ENCODE assay signal across 24 cellular contexts in genomic region chr2:30622452-30622851, GRCh38.
DNase-seq lines count a peak whose midpoint lies in the region; ATAC-seq and TF ChIP-seq lines count a peak whose summit lies in the region.
"Had no signal": no experiment of that assay in that cellular context is flagged by ENCODE, and none has a peak within 500 bp of the region (broad histone marks: within the 10 kb centered on the region; RNA-seq: fewer than 3 reads in every experiment).

No MANE protein-coding gene starts in this region.

- intact Hi-C loops in CD4-positive, alpha-beta T cell (cut with DNase I, micrococcal nuclease): no loop called here
- intact Hi-C loops in uterus (cut with DNase I; ENCODE audit: low total_unique reads): no loop called here

- H3K4me1 ChIP-seq in uterus: no peaks in the 10 kb centered on the region
- H3K4me1 ChIP-seq: A549, stomach, upper lobe of left lung had no signal

- H3K9me3 Mint-ChIP-seq in CD4-positive, alpha-beta T cell: no peaks in the 10 kb centered on the region
- H3K9me3 Mint-ChIP-seq: dendritic cell treated with granulocyte-macrophage colony-stimulating factor and Interleukin-4, amounts not matched to agents 40 ng/mL and 50 ng/mL, for 4 days had no signal

- POLR2A ChIA-PET in CD4-positive, alpha-beta T cell (lab: Charles Lee): interaction anchor here (0.7 kb wide), 1 partner anchor 100 kb away, joined by 3 read pairs; no protein-coding TSS in a partner anchor

- CTCF ChIA-PET in CD4-positive, alpha-beta T cell (lab: Charles Lee): interaction anchor here (0.7 to 1.7 kb wide), 2 partner anchors 89 to 276 kb away, joined by 3 read pairs; no protein-coding TSS in a partner anchor

- no peaks in the 10 kb centered on the region for H3K36me3 ChIP-seq in uterus
- H3K36me3 ChIP-seq: cardiac muscle cell, stomach, upper lobe of left lung had no signal

- no peaks in the 10 kb centered on the region for H3K27me3 Mint-ChIP-seq in CD4-positive, alpha-beta T cell
- H3K27me3 Mint-ChIP-seq: dendritic cell treated with granulocyte-macrophage colony-stimulating factor and Interleukin-4, amounts not matched to agents 40 ng/mL and 50 ng/mL, for 4 days had no signal

- H3K27ac Mint-ChIP-seq in CD4-positive, alpha-beta T cell: peak overlapping the region; percentile 21
- H3K27ac Mint-ChIP-seq: dendritic cell treated with granulocyte-macrophage colony-stimulating factor and Interleukin-4, amounts not matched to agents 40 ng/mL and 50 ng/mL, for 4 days had no signal

- ATAC-seq in CD4-positive, alpha-beta T cell (ENCODE audit: poor library complexity): peak; percentile 32
- ATAC-seq: A549, mucosa of descending colon had no signal

- peaks cover 7% of the 10 kb centered on the region for H3K4me1 Mint-ChIP-seq in CD4-positive, alpha-beta T cell (ENCODE audit: low read depth)

- DNase-seq in activated CD8-positive, alpha-beta memory T cell treated with anti-CD3 and anti-CD28 coated beads, Interleukin-2, amount 50 U/mL, for 24 hours (ENCODE audit: extremely low read depth): peak; percentile 0
- no peak for DNase-seq in activated CD8-positive, alpha-beta memory T cell treated with anti-CD3 and anti-CD28 coated beads for 24 hours
- peak in 1 of 10 experiments; percentile 0 for DNase-seq in CD4-positive, alpha-beta T cell
- DNase-seq in NCI-H2029 treated with DMSO at 0.1 percent for 48 hours (lab: John Stamatoyannopoulos, UW): peak; percentile 60
- DNase-seq in islet precursor cell: peak; percentile 51
- no peak for DNase-seq in uterus
- no peak for DNase-seq in NCI-H146 (lab: John Stamatoyannopoulos, UW)
- DNase-seq in retina: no peak
- DNase-seq: activated CD4-positive, alpha-beta T cell treated with anti-CD3 and anti-CD28 coated beads, Interleukin-2, amount 50 U/mL, for 1 hour; amniotic stem cell; GDM1; Karpas-422; mucosa of descending colon; NCI-H1105; NCI-H69; OCI-M1; Right ventricle myocardium superior; stimulated activated CD4-positive, alpha-beta T cell treated with anti-CD3 and anti-CD28 coated beads, Interleukin-4, amount 100 ng/mL, for 1 hour; stomach had no signal

- no peaks in the 10 kb centered on the region for H3K27me3 ChIP-seq in CD4-positive, alpha-beta T cell (ENCODE audit: control insufficient read depth, insufficient read depth, low read length)
- no peaks in the 10 kb centered on the region for H3K27me3 ChIP-seq in uterus
- H3K27me3 ChIP-seq: cardiac muscle cell, stomach, upper lobe of left lung had no signal

- no peaks in the 10 kb centered on the region for H3K9me3 ChIP-seq in CD4-positive, alpha-beta T cell (ENCODE audit: control insufficient read depth, low read length)
- no peaks in the 10 kb centered on the region for H3K9me3 ChIP-seq in uterus
- H3K9me3 ChIP-seq: A549, mucosa of descending colon, stomach, upper lobe of left lung had no signal

- TF ChIP-seq CTCF in CD4-positive, alpha-beta T cell (IDR thresholded peaks at IDR 0.05): no peak
- TF ChIP-seq CTCF in uterus (IDR thresholded peaks at IDR 0.05): no peak

- no peak overlapping the region for H3K27ac ChIP-seq in CD4-positive, alpha-beta T cell (ENCODE audit: low read depth, low read length)
- no peak overlapping the region for H3K27ac ChIP-seq in uterus
- H3K27ac ChIP-seq: A549, cardiac muscle cell, stomach, upper lobe of left lung had no signal

- no peak for TF ChIP-seq POLR2A in uterus (IDR thresholded peaks at IDR 0.05)

- H3K4me3 Mint-ChIP-seq in CD4-positive, alpha-beta T cell: no peak overlapping the region
- H3K4me3 Mint-ChIP-seq: dendritic cell treated with granulocyte-macrophage colony-stimulating factor and Interleukin-4, amounts not matched to agents 40 ng/mL and 50 ng/mL, for 4 days had no signal

- H3K36me3 Mint-ChIP-seq in CD4-positive, alpha-beta T cell (ENCODE audit: low read depth): peaks cover 26% of the 10 kb centered on the region

- H3K4me3 ChIP-seq in uterus: no peak overlapping the region
- H3K4me3 ChIP-seq: A549, cardiac muscle cell, mucosa of descending colon, smooth muscle cell, stomach, upper lobe of left lung had no signal

Comparison
In these comparisons a context has a peak if more than half of its experiments do, and no peak if none do; other contexts are left out.
1. DNase-seq: peak in activated CD8-positive, alpha-beta memory T cell treated with anti-CD3 and anti-CD28 coated beads, Interleukin-2, amount 50 U/mL, for 24 hours (single experiment), NCI-H2029 treated with DMSO at 0.1 percent for 48 hours (single experiment) and islet precursor cell (single experiment); none in activated CD8-positive, alpha-beta memory T cell treated with anti-CD3 and anti-CD28 coated beads for 24 hours (single experiment), uterus (0 of 2), NCI-H146 (single experiment) and retina (single experiment).